ENCODE assay signal across 23 cellular contexts in the genomic region with DNA sequence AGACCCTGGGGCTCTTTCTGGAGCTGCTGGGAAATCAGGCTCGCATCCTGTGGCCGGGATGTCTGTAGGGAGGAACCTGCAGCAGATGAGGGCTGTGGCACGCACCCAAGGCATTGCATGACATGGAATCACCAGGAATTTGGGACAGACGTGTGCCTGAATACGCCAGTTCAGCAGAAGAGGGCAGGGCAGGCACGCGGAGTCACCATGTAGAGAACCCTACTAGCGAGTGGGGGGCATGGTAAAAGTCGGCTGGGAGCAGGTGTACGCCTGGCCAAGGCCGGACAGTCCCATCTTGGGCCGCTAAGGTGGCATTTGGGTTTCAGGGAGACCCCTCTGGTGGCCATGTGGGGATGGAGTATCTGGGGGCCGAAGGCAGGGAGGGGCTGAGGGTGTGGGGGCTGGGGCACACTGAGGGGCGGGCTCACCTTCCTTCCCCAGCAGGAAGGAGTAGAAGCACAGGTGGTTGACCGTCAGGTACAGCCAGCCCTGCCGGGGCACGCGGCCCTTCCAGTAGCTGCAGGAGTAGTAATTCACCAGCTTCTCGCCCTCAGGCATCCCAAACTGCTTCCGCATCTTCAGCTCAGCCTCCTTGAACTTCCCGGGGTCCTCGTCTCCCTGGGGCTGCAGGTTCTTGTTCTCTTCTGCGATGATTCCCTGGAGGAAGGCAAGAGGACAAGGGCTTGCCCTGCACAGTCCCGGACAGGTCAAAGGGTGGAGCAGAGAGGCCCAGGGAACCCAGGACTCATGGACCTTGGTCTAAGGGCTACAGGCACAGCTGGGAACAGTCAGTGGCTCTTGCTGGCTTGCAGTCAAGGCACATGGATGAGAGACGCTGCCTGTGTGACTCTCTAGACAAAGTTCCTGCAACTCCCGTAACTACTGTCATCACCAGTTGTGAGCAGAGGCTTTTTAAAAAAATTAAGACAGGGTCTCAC.
"Had no signal": no experiment of that assay in that cellular context is flagged by ENCODE, and none has a peak within 500 bp of the region (broad histone marks: within the 10 kb centered on the region; RNA-seq: fewer than 3 reads in every experiment).

No MANE protein-coding gene starts in this region.

- H3K4me3 ChIP-seq: esophagus muscularis mucosa, gastrocnemius medialis, heart right ventricle, left lung, lung, psoas muscle, stomach, thoracic aorta, transverse colon had no signal

- H3K9me3 ChIP-seq: esophagus muscularis mucosa, gastrocnemius medialis, heart right ventricle, left lung, psoas muscle, stomach, thoracic aorta, transverse colon had no signal

- H3K4me1 ChIP-seq: esophagus muscularis mucosa, gastrocnemius medialis, heart right ventricle, left lung, parathyroid adenoma, psoas muscle, stomach, transverse colon had no signal

- FAIRE-seq: islet of Langerhans had no signal

- DNase-seq: cortex of kidney; effector memory CD8-positive, alpha-beta T cell; gastrocnemius medialis; heart right ventricle; hypothalamus; kidney glomerular epithelial cell; mesenchymal stem cell; midbrain; naive B cell; occipital lobe; psoas muscle; retina; stimulated activated CD4-positive, alpha-beta T cell treated with anti-CD3 and anti-CD28 coated beads, Interleukin-2, amount 100 ng/mL, for 24 hours; stimulated activated naive CD4-positive, alpha-beta T cell; stomach; transverse colon had no signal

- H3K27me3 ChIP-seq: esophagus muscularis mucosa, gastrocnemius medialis, heart right ventricle, left lung, stomach, transverse colon had no signal

- H3K27ac ChIP-seq: epithelial cell of prostate, esophagus muscularis mucosa, gastrocnemius medialis, heart right ventricle, left lung, parathyroid adenoma, psoas muscle, stomach, thoracic aorta, transverse colon had no signal

- H3K9ac ChIP-seq: parathyroid adenoma had no signal
